In the genomic region with DNA sequence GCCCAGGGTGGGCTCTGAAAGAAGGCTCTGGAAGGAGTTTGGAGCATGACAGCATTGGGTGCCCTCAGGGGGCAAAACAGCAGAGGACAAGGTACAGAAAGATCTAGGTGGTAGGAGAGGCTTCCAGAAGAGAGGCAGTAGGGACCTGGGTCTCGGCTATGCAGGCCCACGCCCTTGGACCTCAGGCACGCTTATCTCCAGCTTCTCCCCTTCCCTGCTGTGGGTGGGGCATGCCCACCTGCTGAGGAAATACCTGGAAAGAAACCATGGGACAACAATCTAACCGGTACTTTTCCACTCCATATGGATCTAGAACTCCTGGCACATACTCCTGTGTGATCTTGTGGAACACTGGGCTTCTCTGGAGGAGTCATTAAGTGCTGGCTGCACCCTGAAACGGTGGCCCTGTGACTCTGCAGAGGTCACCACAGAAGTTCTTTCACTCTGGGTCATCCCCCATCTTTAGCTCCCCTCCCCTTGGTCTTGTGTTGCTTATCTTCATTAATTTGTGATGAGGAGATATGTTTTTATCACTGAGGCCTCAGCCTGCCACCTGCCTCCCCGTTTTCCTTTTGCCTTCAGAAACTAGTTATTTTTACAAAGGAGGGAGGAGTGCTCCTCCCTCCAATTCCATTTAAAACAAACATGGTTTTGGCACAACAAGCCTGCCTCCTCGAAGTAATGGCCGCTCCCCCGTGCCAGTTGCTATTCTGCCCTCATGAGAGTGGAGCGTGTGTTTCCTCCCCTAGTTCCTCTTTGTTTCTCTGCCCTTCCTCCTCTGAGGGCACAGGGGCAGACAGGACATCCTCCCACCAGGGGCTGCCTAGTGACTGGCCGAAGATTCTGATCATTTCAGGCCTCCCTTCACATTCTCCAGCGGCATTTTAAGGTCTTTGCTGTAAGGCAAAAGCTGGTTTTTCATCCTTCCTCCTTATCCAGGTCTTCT, we compare ENCODE assay signal across 2 cellular contexts.
TF ChIP-seq lines count a peak whose summit lies in the region.

No MANE protein-coding gene starts in this region.

TF ChIP-seq in GM12891, 5 proteins besides CTCF, POLR2A, EP300 and RAD21 (continued from another document):
- TF ChIP-seq POLR2AphosphoS5 (IDR thresholded peaks at IDR 0.05; ENCODE audit: low read depth, low read length): no peak
- TF ChIP-seq POU2F2 (IDR thresholded peaks at IDR 0.05; ENCODE audit: low read depth, low read length): no peak

TF ChIP-seq in H1, 55 proteins besides CTCF, POLR2A, EP300 and RAD21 (continued from another document):
- TF ChIP-seq CHD2 (IDR thresholded peaks at IDR 0.05; ENCODE audit: low read length) (no peak), CEBPB (IDR thresholded peaks at IDR 0.05; ENCODE audit: low read depth, low read length) (no peak), KDM4A (IDR thresholded peaks at IDR 0.05; ENCODE audit: low read depth, low read length, severe bottlenecking) (no peak), RXRA (IDR thresholded peaks at IDR 0.05; ENCODE audit: insufficient read depth, low read depth, low read length) (no peak), SAP30 (IDR thresholded peaks at IDR 0.05; ENCODE audit: insufficient read depth, insufficient replicate concordance, low read length) (no peak), NRF1 (IDR thresholded peaks at IDR 0.05; ENCODE audit: low read depth, low read length) (no peak), SP4 (IDR thresholded peaks at IDR 0.05; ENCODE audit: low read length) (no peak), CTBP2 (IDR thresholded peaks at IDR 0.05; ENCODE audit: borderline replicate concordance, insufficient read depth, insufficient read length, low read length) (no peak), YY1 (IDR thresholded peaks at IDR 0.05; ENCODE audit: low read depth, low read length) (no peak), PHF8 (conservative IDR thresholded peaks at IDR 0.05; ENCODE audit: low read depth, low read length) (no peak), HDAC6 (IDR thresholded peaks at IDR 0.05; ENCODE audit: low read depth, low read length) (no peak), TAF7 (optimal IDR thresholded peaks at IDR 0.05; ENCODE audit: borderline replicate concordance, low read depth, low read length) (no peak), BRCA1 (IDR thresholded peaks at IDR 0.05; ENCODE audit: low read depth, low read length) (no peak), EZH2 (IDR thresholded peaks at IDR 0.05; ENCODE audit: low read depth, low read length, severe bottlenecking) (no peak), SP2 (IDR thresholded peaks at IDR 0.05; ENCODE audit: low read length) (no peak)
- TF ChIP-seq, protein P1, sequence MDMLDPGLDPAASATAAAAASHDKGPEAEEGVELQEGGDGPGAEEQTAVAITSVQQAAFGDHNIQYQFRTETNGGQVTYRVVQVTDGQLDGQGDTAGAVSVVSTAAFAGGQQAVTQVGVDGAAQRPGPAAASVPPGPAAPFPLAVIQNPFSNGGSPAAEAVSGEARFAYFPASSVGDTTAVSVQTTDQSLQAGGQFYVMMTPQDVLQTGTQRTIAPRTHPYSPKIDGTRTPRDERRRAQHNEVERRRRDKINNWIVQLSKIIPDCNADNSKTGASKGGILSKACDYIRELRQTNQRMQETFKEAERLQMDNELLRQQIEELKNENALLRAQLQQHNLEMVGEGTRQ (IDR thresholded peaks at IDR 0.05; ENCODE audit: low read length): no peak
